ENCODE assay signal across 11 cellular contexts in the genomic region with DNA sequence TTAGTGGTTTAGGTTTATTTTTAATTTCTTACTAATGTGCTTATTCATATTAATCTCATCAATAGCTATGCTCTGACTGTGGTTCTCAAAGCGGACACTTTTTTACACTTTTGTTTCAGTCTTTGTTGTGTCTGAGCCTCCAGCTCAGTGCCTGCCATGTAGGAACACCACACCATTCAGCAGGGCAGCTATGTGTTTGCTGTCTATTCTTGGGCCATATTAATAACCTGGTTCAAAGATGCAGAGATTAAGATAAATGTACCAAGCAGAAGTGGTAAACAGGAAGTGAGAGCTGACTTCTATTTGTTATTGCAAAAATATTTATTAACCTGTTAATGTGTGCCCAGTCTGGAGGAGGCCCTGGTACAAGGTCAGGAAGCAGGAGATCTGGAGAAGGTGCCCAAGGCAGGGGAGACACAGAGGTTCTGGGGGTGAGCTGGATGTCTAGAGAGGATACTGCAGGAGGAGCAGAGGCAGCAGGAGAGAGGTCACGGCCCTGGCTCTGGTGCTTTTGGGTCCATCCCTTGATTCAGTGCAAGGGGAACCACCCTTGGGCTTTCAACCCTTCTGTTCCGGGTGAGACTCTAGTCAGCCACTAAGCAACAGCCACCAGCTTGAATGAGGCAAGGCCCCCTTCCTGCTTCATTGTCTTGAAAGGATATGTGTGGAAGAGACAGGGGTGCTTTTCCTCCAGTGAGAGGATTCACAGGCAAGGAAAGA. TPM values are rescaled to one million over a fixed set of nuclear protein-coding genes. Genes with fewer than 3 reads are reported as not detected.
DNase-seq lines count a peak whose midpoint lies in the region; ATAC-seq and TF ChIP-seq lines count a peak whose summit lies in the region.
"Had no signal": no experiment of that assay in that cellular context is flagged by ENCODE, and none has a peak within 500 bp of the region (broad histone marks: within the 10 kb centered on the region; RNA-seq: fewer than 3 reads in every experiment).

No MANE protein-coding gene starts in this region.

- CTCF ChIA-PET in T-cell (lab: Charles Lee), result no interaction called here

- H3K9me3 ChIP-seq in muscle layer of duodenum (ENCODE audit: control insufficient read depth in 1 of 2, low read length in 2 of 2) (peaks cover 0 to 2% of the 10 kb centered on the region in 2 donors), aorta (ENCODE audit: control insufficient read depth, low read length) (no peaks in the 10 kb centered on the region), prostate gland (no peaks in the 10 kb centered on the region)

- 91 to 97% methylated on average over 3 of the region's 3 CpGs for WGBS in aorta, 2 donors
- WGBS in prostate gland, result 96% methylated on average over 3 of the region's 3 CpGs

- peak overlapping the region; percentile 36 to 72 for H3K27ac Mint-ChIP-seq in T-cell

- H3K4me3 ChIP-seq in GM06990 (replicated peaks; ENCODE audit: low read depth, low read length) (peak overlapping the region; percentile 44), muscle layer of duodenum (ENCODE audit: low read depth in 1 of 2, low read length in 2 of 2) (peak overlapping the region; percentile 42 to 56), aorta (ENCODE audit: low read length in 2 of 2) (no peak overlapping the region), prostate gland (no peak overlapping the region)

- no peaks in the 10 kb centered on the region for H3K27me3 Mint-ChIP-seq in T-cell

- H3K36me3 Mint-ChIP-seq in T-cell, result peaks cover 15% of the 10 kb centered on the region

- peak overlapping the region; percentile 73 to 76 (median 73) for H3K4me3 Mint-ChIP-seq in T-cell

- TF ChIP-seq CTCF in GM06990 (IDR thresholded peaks at IDR 0.05; ENCODE audit: insufficient read depth, low read length, poor library complexity, severe bottlenecking) (no peak), GM13976 (IDR thresholded peaks at IDR 0.05; ENCODE audit: borderline replicate concordance, control extremely low read depth, extremely low read depth, insufficient read depth, missing control alignments) (no peak), prostate gland (IDR thresholded peaks at IDR 0.05) (no peak)

- DNase-seq in GM06990 (ENCODE audit: extremely low read depth, insufficient read length), result peak; percentile 46
- DNase-seq in T-cell, result peak in 2 of 34 experiments; percentile 7 to 13
- DNase-seq in aorta, result no peak
- no peak for DNase-seq in GM13976 (ENCODE audit: low spot score)
- no peak for DNase-seq in prostate gland (ENCODE audit: low spot score)

- H3K4me1 ChIP-seq in muscle layer of duodenum (ENCODE audit: control insufficient read depth in 1 of 2, insufficient read depth in 2 of 2, low read length in 2 of 2) (no peaks in the 10 kb centered on the region), aorta (ENCODE audit: control insufficient read depth in 1 of 2, insufficient read depth in 2 of 2, low read length in 2 of 2) (no peaks in the 10 kb centered on the region), prostate gland (replicated peaks) (peaks cover 4% of the 10 kb centered on the region)
- H3K4me1 ChIP-seq: ascending aorta had no signal

- intact Hi-C loops in aorta (cut with DNase I), result no loop called here
- intact Hi-C loops in prostate gland (cut with DNase I), result no loop called here

- H3K4me1 Mint-ChIP-seq in T-cell, result peaks cover 30 to 32% (median 32%) of the 10 kb centered on the region in 3 donors

- peaks cover 3 to 18% (median 7%) of the 10 kb centered on the region in 3 donors for H3K9me3 Mint-ChIP-seq in T-cell

- no peak for TF ChIP-seq POLR2A in prostate gland (IDR thresholded peaks at IDR 0.05)

- ATAC-seq in GM19438 (IDR thresholded peaks at IDR 0.05; ENCODE audit: low read depth, unreplicated experiment) (peak; percentile 44), T-cell (replicated peaks in 1 of 4) (peak in 1 of 4 experiments; percentile 34), aorta (ENCODE audit: low FRiP score) (no peak), GM19455 (IDR thresholded peaks at IDR 0.05; ENCODE audit: unreplicated experiment) (no peak)
- ATAC-seq: sciatic nerve had no signal

- H3K27ac ChIP-seq in muscle layer of duodenum (ENCODE audit: low read length) (peak overlapping the region; percentile 64), aorta (ENCODE audit: low read depth in 1 of 2, low read length in 2 of 2) (peak overlapping the region in 1 of 2 donors; percentile 3), prostate gland (no peak overlapping the region)
- H3K27ac ChIP-seq: ascending aorta had no signal

- no peaks in the 10 kb centered on the region for H3K27me3 ChIP-seq in GM06990 (replicated peaks; ENCODE audit: control insufficient read depth, insufficient read depth, low read length)
- no peaks in the 10 kb centered on the region for H3K27me3 ChIP-seq in muscle layer of duodenum (ENCODE audit: low read depth, low read length)
- no peaks in the 10 kb centered on the region for H3K27me3 ChIP-seq in aorta (ENCODE audit: control insufficient read depth in 1 of 2, insufficient read depth in 2 of 2, low read length in 1 of 2)
- no peaks in the 10 kb centered on the region for H3K27me3 ChIP-seq in prostate gland (replicated peaks; ENCODE audit: insufficient read depth)
- H3K27me3 ChIP-seq: ascending aorta had no signal

- POLR2A ChIA-PET in T-cell (lab: Charles Lee), result interaction anchor here in 1 of 2 donors (0.6 kb wide), 1 partner anchor 389 kb away, joined by 4 read pairs; no protein-coding TSS in a partner anchor

- in situ Hi-C loops in GM13976 (cut with MboI; ENCODE audit: low sequenced_read_pairs, unreplicated experiment), result no loop called here

- H3K36me3 ChIP-seq in GM06990 (ENCODE audit: control insufficient read depth, insufficient read depth, low read length), result no peaks in the 10 kb centered on the region
- H3K36me3 ChIP-seq in muscle layer of duodenum (ENCODE audit: control insufficient read depth in 1 of 2, insufficient read depth in 2 of 2, low read length in 2 of 2), result no peaks in the 10 kb centered on the region
- no peaks in the 10 kb centered on the region for H3K36me3 ChIP-seq in aorta (ENCODE audit: control insufficient read depth in 1 of 2, insufficient read depth in 2 of 2, low read length in 1 of 2)
- no peaks in the 10 kb centered on the region for H3K36me3 ChIP-seq in prostate gland
- H3K36me3 ChIP-seq: ascending aorta had no signal

RNA-seq across cellular contexts. Expression of a gene that starts 1.9 kb away (rescaled TPM):
- total RNA-seq in T-cell (10 to 100 TPM in 2 of 5 donors, 1 to 10 TPM in 3; 5.2 to 14.2 (median 7.3) TPM), aorta (10 to 100 TPM; 22.1 to 24.5 TPM), prostate gland (10 to 100 TPM; 19.3 to 44.1 TPM)
- polyA plus RNA-seq in aorta, result 10 to 100 TPM in 1 of 2 donors, 1 to 10 TPM in 1; 5.5 to 11.6 TPM
- total RNA-seq: G401 had no signal

RNA-seq across cellular contexts. Expression of a gene that starts 53.1 kb away (rescaled TPM):
- total RNA-seq in T-cell, result 10 to 100 TPM; 32.7 to 34.5 (median 33.5) TPM
- total RNA-seq in aorta, result 100 to 1,000 TPM in 1 of 2 donors, 10 to 100 TPM in 1; 35.3 to 108 TPM
- 10 to 100 TPM in 1 of 2 donors, 1 to 10 TPM in 1; 9.4 to 12.5 TPM for polyA plus RNA-seq in aorta
- 10 to 100 TPM; 54.4 to 72.7 TPM for total RNA-seq in prostate gland

Comparison
In these comparisons a context has a peak if more than half of its experiments do, and no peak if none do; other contexts are left out.
1. H3K4me3 ChIP-seq: peak in GM06990 (single experiment) and muscle layer of duodenum (2 of 2); none in aorta (0 of 2) and prostate gland (0 of 2).